Comparison of ENCODE assay signal across 9 cellular contexts in genomic region chrX:140766024-140766611, GRCh38. TPM values are rescaled to one million over a fixed set of nuclear protein-coding genes. Genes with fewer than 3 reads are reported as not detected.
DNase-seq lines count a peak whose midpoint lies in the region; ATAC-seq and TF ChIP-seq lines count a peak whose summit lies in the region.
"Had no signal": no experiment of that assay in that cellular context is flagged by ENCODE, and none has a peak within 500 bp of the region (broad histone marks: within the 10 kb centered on the region; RNA-seq: fewer than 3 reads in every experiment).

No MANE protein-coding gene starts in this region.

- intact Hi-C loops in right lobe of liver (cut with DNase I): no loop called here

- H3K36me3 ChIP-seq in right lobe of liver: no peaks in the 10 kb centered on the region

- H3K4me1 ChIP-seq in right lobe of liver: peaks cover 0 to 4% (median 0%) of the 10 kb centered on the region in 4 donors

- H3K27ac ChIP-seq in right lobe of liver: no peak overlapping the region
- H3K27ac ChIP-seq: epithelial cell of prostate had no signal

- peak; percentile 58 to 92 (median 92) for TF ChIP-seq CTCF in right lobe of liver (IDR thresholded peaks at IDR 0.05)

- peak; percentile 58 to 75 (median 68) for ATAC-seq in right lobe of liver
- no peak for ATAC-seq in GM18502 (IDR thresholded peaks at IDR 0.05; ENCODE audit: poor library complexity, unreplicated experiment)

- 6% methylated on average over 8 of the region's 8 CpGs for WGBS in right lobe of liver (ENCODE audit: insufficient coverage, low coverage, low lambda C conversion rate, missing lambda C conversion rate)

- peaks cover 4 to 20% of the 10 kb centered on the region in 2 donors for H3K27me3 ChIP-seq in right lobe of liver

- peak; percentile 0 for DNase-seq in NK-92 treated with Interleukin-12 subunit alpha and Interleukin-12 subunit beta, amount 100 ng/mL, for 24 hours (lab: John Stamatoyannopoulos, UW)
- DNase-seq in NK-92 (lab: John Stamatoyannopoulos, UW; ENCODE audit: unreplicated experiment) (no peak), HT1080 (ENCODE audit: low read depth) (peak; percentile 20), T-helper 1 cell (peak in 3 of 5 donors; percentile 11 to 32 (median 15)), dedifferentiated amniotic fluid mesenchymal stem cell (ENCODE audit: extremely low spot score) (peak; percentile 86), right lobe of liver (peak in 2 of 3 donors; percentile 33 to 36), stromal cell of bone marrow (ENCODE audit: low read depth) (peak; percentile 50)

- H3K9me3 ChIP-seq in right lobe of liver: no peaks in the 10 kb centered on the region

- H3K4me3 ChIP-seq in right lobe of liver: no peak overlapping the region

- TF ChIP-seq POLR2A in right lobe of liver (IDR thresholded peaks at IDR 0.05): no peak

RNA-seq across cellular contexts. Expression of gene LINC00632, which starts 56.6 kb away (rescaled TPM):
- 0.63 and 2.1 TPM in 2 replicates for total RNA-seq in HT1080 (2014; rRNA removed; shearing (Covaris generic))
- polyA plus RNA-seq in HT1080 (2015; cell fraction: cytosol; rRNA removed): 1.1 TPM in 2 replicates
- 2.2 TPM in 2 replicates for polyA plus RNA-seq in HT1080 (2015; cell fraction: nucleus; rRNA removed)
- total RNA-seq in right lobe of liver: 1 to 10 TPM; 1.5 to 2.6 (median 2.1) TPM
